1 cellular context compared by ENCODE assay signal in genomic region chr2:37982147-37982582, GRCh38.
TF ChIP-seq lines count a peak whose summit lies in the region.

No MANE protein-coding gene starts in this region.

TF ChIP-seq in HepG2, 621 proteins besides CTCF, POLR2A, EP300 and RAD21 (continued from another document and continues in another):
- TF ChIP-seq ZHX2 (IDR thresholded peaks at IDR 0.05; ENCODE audit: low read depth) (no peak), ZHX2 (CRISPR knock-in tag; IDR thresholded peaks at IDR 0.05; ENCODE audit: borderline replicate concordance) (no peak), ZBTB2 (CRISPR knock-in tag; IDR thresholded peaks at IDR 0.05; ENCODE audit: low read depth) (no peak), PATZ1 (CRISPR knock-in tag; IDR thresholded peaks at IDR 0.05) (peak; percentile 30; the same call in 1 of the 2 replicates), TGIF2 (CRISPR knock-in tag; IDR thresholded peaks at IDR 0.05) (no peak), NCOA5 (CRISPR knock-in tag; IDR thresholded peaks at IDR 0.05) (no peak), MAX (IDR thresholded peaks at IDR 0.05) (no peak), ZNF83 (CRISPR knock-in tag; IDR thresholded peaks at IDR 0.05; ENCODE audit: borderline replicate concordance) (no peak), DZIP1 (CRISPR knock-in tag; IDR thresholded peaks at IDR 0.05) (no peak), ZBTB44 (CRISPR knock-in tag; IDR thresholded peaks at IDR 0.05) (no peak), ZNF512B (CRISPR knock-in tag; IDR thresholded peaks at IDR 0.05; ENCODE audit: borderline replicate concordance) (no peak), SETDB1 (CRISPR knock-in tag; IDR thresholded peaks at IDR 0.05; ENCODE audit: borderline replicate concordance) (no peak), ZNF678 (CRISPR knock-in tag; IDR thresholded peaks at IDR 0.05) (no peak), CENPT (CRISPR knock-in tag; IDR thresholded peaks at IDR 0.05; ENCODE audit: low read depth) (no peak), ZMYM4 (CRISPR knock-in tag; IDR thresholded peaks at IDR 0.05) (no peak), ZNF296 (CRISPR knock-in tag; conservative IDR thresholded peaks at IDR 0.05) (no peak), ZNF740 (CRISPR knock-in tag; IDR thresholded peaks at IDR 0.05) (no peak), STAG1 (CRISPR knock-in tag; IDR thresholded peaks at IDR 0.05) (peak; percentile 66), BHLHE40 (IDR thresholded peaks at IDR 0.05; ENCODE audit: low read length) (no peak), HNRNPK (IDR thresholded peaks at IDR 0.05; ENCODE audit: low read depth, low read length, poor library complexity, severe bottlenecking) (no peak), SP5 (CRISPR knock-in tag; IDR thresholded peaks at IDR 0.05; ENCODE audit: borderline replicate concordance, low read depth) (no peak), HMGXB4 (CRISPR knock-in tag; IDR thresholded peaks at IDR 0.05; ENCODE audit: borderline replicate concordance in 1 of 2, low read depth in 1 of 2) (0 out of 4 replicates have a peak, but pooled peaks of 1 of the 2 experiments have one; percentile 36), ARID5B (CRISPR knock-in tag; IDR thresholded peaks at IDR 0.05) (peak; percentile 18; the same call in 1 of the 2 replicates), ZNF737 (CRISPR knock-in tag; IDR thresholded peaks at IDR 0.05; ENCODE audit: borderline replicate concordance) (no peak), MAF1 (CRISPR knock-in tag; IDR thresholded peaks at IDR 0.05; ENCODE audit: borderline replicate concordance) (no peak), MATR3 (CRISPR knock-in tag; IDR thresholded peaks at IDR 0.05) (no peak), NFRKB (IDR thresholded peaks at IDR 0.05) (no peak), TRIM24 (CRISPR knock-in tag; IDR thresholded peaks at IDR 0.05) (no peak), CEBPG (CRISPR knock-in tag; IDR thresholded peaks at IDR 0.05) (no peak), NFATC3 (CRISPR knock-in tag; IDR thresholded peaks at IDR 0.05) (no peak)
